In the genomic region with DNA sequence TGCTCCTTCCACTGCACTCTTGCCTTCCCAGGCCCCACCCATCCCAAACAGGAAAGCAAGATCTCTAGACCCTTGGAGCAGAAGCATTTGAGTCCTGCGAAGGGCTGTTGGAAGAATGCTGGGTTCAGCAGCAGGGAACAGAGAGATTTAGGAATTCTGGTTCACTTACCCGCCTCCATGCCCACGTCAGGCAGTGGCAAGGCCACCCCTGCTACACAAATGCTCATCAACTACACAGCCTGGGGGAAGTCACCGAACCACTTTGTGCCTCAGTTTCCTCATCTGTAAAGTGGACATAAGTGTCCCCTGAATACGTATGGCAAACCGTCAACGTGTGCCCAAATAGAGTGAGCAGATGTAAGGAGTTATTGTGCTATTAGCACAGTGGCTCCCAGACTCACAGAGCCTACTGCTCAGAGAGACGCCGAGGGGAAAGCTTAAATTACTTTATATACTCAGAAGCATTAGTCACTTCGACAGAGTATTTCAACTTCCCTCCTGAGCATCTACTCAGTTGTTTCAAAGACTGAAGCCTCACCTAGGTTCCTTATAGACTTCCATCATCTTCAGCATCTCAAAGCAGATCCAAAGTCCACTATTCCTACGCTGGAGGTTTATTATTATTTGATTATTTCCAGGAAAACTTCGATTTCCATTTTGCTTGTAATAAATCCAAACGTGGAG, we compare ENCODE assay signal across 8 cellular contexts. TPM values are rescaled to one million over a fixed set of nuclear protein-coding genes. Genes with fewer than 3 reads are reported as not detected.
A peak's percentile ranks its signal among the peaks of the same experiment; 100 is the strongest.
DNase-seq lines count a peak whose midpoint lies in the region; ATAC-seq, FAIRE-seq and TF ChIP-seq lines count a peak whose summit lies in the region.

No MANE protein-coding gene starts in this region.

- peak overlapping the region; percentile 94 for H3K18ac ChIP-seq in mesendoderm (ENCODE audit: low read length)

- CTCF ChIA-PET in K562 (lab: Yijun Ruan, JAX; ENCODE audit: low intra/inter-chr PET ratio), result no interaction called here

- H2AFZ ChIP-seq in K562 (ENCODE audit: low read depth, low read length), result no peak overlapping the region

- H3K4me2 ChIP-seq in K562 (ENCODE audit: insufficient read depth, low read length) (no peak overlapping the region), mesendoderm (ENCODE audit: low read length) (peak overlapping the region; percentile 71)

- H2BK15ac ChIP-seq in mesendoderm (replicated peaks; ENCODE audit: low read depth), result no peak overlapping the region

- H2BK120ac ChIP-seq in mesendoderm (ENCODE audit: low read depth, low read length), result no peak overlapping the region

- 13% methylated on average over 13 of the region's 13 CpGs for WGBS in K562 (ENCODE audit: insufficient coverage, low coverage, missing lambda C conversion rate)
- no CpG with 5 or more reads among the region's 13 CpGs for WGBS in mesendoderm (ENCODE audit: extremely low coverage, insufficient coverage, low lambda C conversion rate)

- DNase-seq in AG08396 (ENCODE audit: low spot score) (peak; percentile 26), HL-60 (ENCODE audit: low read depth in 1 of 2, low spot score in 1 of 2) (no peak), K562 (ENCODE audit: extremely low read depth in 1 of 4, low spot score in 3 of 4) (no peak), mesendoderm (no peak), ureter (ENCODE audit: low spot score) (no peak), anterior cingulate cortex (lab: John Stamatoyannopoulos, UW) (no peak)

- H4K8ac ChIP-seq in mesendoderm (ENCODE audit: low read depth, low read length), result no peak overlapping the region

- H4K20me1 ChIP-seq in K562 (replicated peaks; ENCODE audit: control insufficient read depth, insufficient read depth, low read length), result no peaks in the 10 kb centered on the region

- H4K5ac ChIP-seq in mesendoderm (ENCODE audit: low read length), result no peak overlapping the region

- H3K9ac ChIP-seq in K562 (ENCODE audit: insufficient read depth in 1 of 2, low read depth in 2 of 2, low read length in 2 of 2), result no peak overlapping the region
- H3K9ac ChIP-seq in mesendoderm (ENCODE audit: low read length), result peak overlapping the region; percentile 66

- TF ChIP-seq EP300 in K562 (IDR thresholded peaks at IDR 0.05; ENCODE audit: low read length), result no peak

- H3K23ac ChIP-seq in mesendoderm (ENCODE audit: low read length), result no peak overlapping the region

- no peak for TF ChIP-seq RAD21 in K562 (CRISPR knock-in tag; conservative IDR thresholded peaks at IDR 0.05 in 1 of 2, IDR thresholded peaks at IDR 0.05 in 1 of 2)

- no peak for TF ChIP-seq POLR2A in K562 (conservative IDR thresholded peaks at IDR 0.05)

- in situ Hi-C loops in K562 (cut with MboI), result no loop called here

- BruUV-seq in K562 (replicated peaks; lab: Mats Ljungman, UMichigan), result no TSS peak

- H3K79me1 ChIP-seq in mesendoderm (ENCODE audit: low read length), result no peaks in the 10 kb centered on the region

- ATAC-seq in K562, result no peak
- no peak for ATAC-seq in HG03432 (IDR thresholded peaks at IDR 0.05; ENCODE audit: unreplicated experiment)
- no peak for ATAC-seq in GM18517 (IDR thresholded peaks at IDR 0.05; ENCODE audit: unreplicated experiment)

- peaks cover 0 to 11% of the 10 kb centered on the region in 2 experiments; a peak in 2 of 5 replicates for H3K4me1 ChIP-seq in K562 (replicated peaks in 1 of 2; ENCODE audit: control insufficient read depth in 2 of 2, insufficient read depth in 2 of 2, low read length in 2 of 2)
- no peaks in the 10 kb centered on the region for H3K4me1 ChIP-seq in mesendoderm (ENCODE audit: control insufficient read depth, low read depth, low read length)

- TF ChIP-seq CTCF in HL-60 (IDR thresholded peaks at IDR 0.05; ENCODE audit: insufficient read depth, low read length) (no peak), K562 (IDR thresholded peaks at IDR 0.05 in 2 of 3, conservative IDR thresholded peaks at IDR 0.05 in 1 of 3; ENCODE audit: insufficient read depth in 2 of 3, low read depth in 1 of 3, low read length in 3 of 3) (no peak)

- peaks cover 20% of the 10 kb centered on the region for H3K27me3 ChIP-seq in HL-60 (ENCODE audit: insufficient read depth, poor library complexity, severe bottlenecking)
- H3K27me3 ChIP-seq in K562 (ENCODE audit: control insufficient read depth in 2 of 2, insufficient read depth in 2 of 2, low read length in 2 of 2), result peaks cover 41 to 52% of the 10 kb centered on the region in 2 experiments
- peaks cover 8% of the 10 kb centered on the region for H3K27me3 ChIP-seq in mesendoderm (ENCODE audit: insufficient read depth, low read length, poor library complexity)

- intact Hi-C loops in K562 (cut with micrococcal nuclease), result no loop called here

- H3K9me1 ChIP-seq in K562 (ENCODE audit: control insufficient read depth, insufficient read depth, low read length), result no peaks in the 10 kb centered on the region

- H3K9me3 ChIP-seq in K562 (replicated peaks; ENCODE audit: control insufficient read depth, insufficient read depth, low read depth, low read length), result no peaks in the 10 kb centered on the region

- H3K56ac ChIP-seq in mesendoderm (ENCODE audit: low read length), result peak overlapping the region; percentile 80

- H2BK5ac ChIP-seq in mesendoderm (ENCODE audit: low read length), result no peak overlapping the region

- H3K36me3 ChIP-seq in K562 (ENCODE audit: control insufficient read depth, insufficient read depth, low read length) (no peaks in the 10 kb centered on the region), mesendoderm (ENCODE audit: control insufficient read depth, insufficient read depth, low read length) (no peaks in the 10 kb centered on the region)

- H3K79me2 ChIP-seq in K562 (ENCODE audit: control insufficient read depth, insufficient read depth, low read length), result no peaks in the 10 kb centered on the region
- H3K79me2 ChIP-seq in mesendoderm (ENCODE audit: control insufficient read depth, insufficient read depth, low read length), result no peaks in the 10 kb centered on the region

- no peak for FAIRE-seq in K562 (lab: Jason Lieb, UNC)

- H3K27ac ChIP-seq in HL-60 (replicated peaks) (no peak overlapping the region), K562 (ENCODE audit: extremely low read depth, low read depth, low read length) (no peak overlapping the region), mesendoderm (ENCODE audit: low read depth, low read length) (no peak overlapping the region)

- H3K4me3 ChIP-seq in HL-60 (replicated peaks; ENCODE audit: insufficient read depth, low read length) (peak overlapping the region; percentile 17; the same call in 1 of the 2 replicates), K562 (no peak overlapping the region), mesendoderm (ENCODE audit: low read length) (peak overlapping the region; percentile 40)

- no peak overlapping the region for H3K4ac ChIP-seq in mesendoderm (ENCODE audit: low read depth, low read length)

- H2AK5ac ChIP-seq in mesendoderm (ENCODE audit: low read length), result no peak overlapping the region

- POLR2A ChIA-PET in K562 (lab: Yijun Ruan, JAX), result no interaction called here

RNA-seq across cellular contexts. Expression of a gene that starts 0.9 kb away (rescaled TPM):
- 1.4 and 2.3 TPM in 2 replicates for total RNA-seq in K562 (2011; cell fraction: chromatin; rRNA removed; ENCODE audit: low replicate concordance)
- 1.4 and 1.8 TPM in 2 replicates for total RNA-seq in K562 (2011; cell fraction: nucleolus; rRNA removed)
- 2.2 and 2.9 TPM in 2 replicates for total RNA-seq in K562 (2011; cell fraction: nucleoplasm; rRNA removed)
- total RNA-seq in K562 (2014; rRNA removed) (0.32 and 0.69 TPM in 2 replicates), K562 (2014; rRNA removed; fragmentation: Illumina TruSeq; extraction: Trizol) (0.25 and 0.57 TPM in 2 replicates), K562 (2015; rRNA removed; fragmentation: Illumina TruSeq; extraction: Trizol) (0.41 TPM in 1 of 2 replicates, not detected in the other), K562 (2021) (0.47 and 0.54 TPM in 2 replicates), ureter (9.4 TPM)
- polyA plus RNA-seq in K562 (2011; rRNA removed) (0.13 and 0.18 TPM in 2 replicates), K562 (2014; fragmentation: Illumina TruSeq; extraction: Trizol) (0.30 and 0.43 TPM in 2 replicates), K562 (2014; fragmentation: Nextera tagmentation; extraction: Ambion mirVana) (under 1 TPM; 0.18 to 0.41 TPM), K562 (2014; rRNA removed) (0.23 and 0.31 TPM in 2 replicates)
- polyA plus RNA-seq in K562 (2011; cell fraction: cytosol; rRNA removed), result 0.63 TPM in 1 of 2 replicates, not detected in the other
- 0.93 and 1.7 TPM in 2 replicates for polyA plus RNA-seq in K562 (2011; cell fraction: nucleus; rRNA removed)
- 0.15 and 0.30 TPM in 2 replicates for polyA plus RNA-seq in K562 (2012)
- polyA minus RNA-seq in K562 (2011; rRNA and poly(A)+ RNA removed), result 1.1 TPM in 1 of 2 replicates, not detected in the other
- polyA minus RNA-seq in K562 (2011; cell fraction: cytosol; rRNA and poly(A)+ RNA removed), result not detected in 2 replicates
- polyA minus RNA-seq in K562 (2011; cell fraction: nucleus; rRNA and poly(A)+ RNA removed), result 0.67 and 1.8 TPM in 2 replicates
- polyA plus RNA-seq in mesendoderm (2013, experiment 1 of 2), result 9.4 TPM
- 10.7 TPM for polyA plus RNA-seq in mesendoderm (2013, experiment 2 of 2)

RNA-seq across cellular contexts. Expression of a gene that starts 34.4 kb away (rescaled TPM):
- total RNA-seq in K562 (2011; cell fraction: chromatin; rRNA removed; ENCODE audit: low replicate concordance), result 2.6 and 5.9 TPM in 2 replicates
- 3.8 and 4.2 TPM in 2 replicates for total RNA-seq in K562 (2011; cell fraction: nucleolus; rRNA removed)
- total RNA-seq in K562 (2011; cell fraction: nucleoplasm; rRNA removed), result 5.6 and 8.0 TPM in 2 replicates
- total RNA-seq in K562 (2014; rRNA removed) (35.8 and 37.8 TPM in 2 replicates), K562 (2014; rRNA removed; fragmentation: Illumina TruSeq; extraction: Trizol) (43.3 and 44.1 TPM in 2 replicates), K562 (2015; rRNA removed; fragmentation: Illumina TruSeq; extraction: Trizol) (41.7 and 41.9 TPM in 2 replicates), K562 (2021) (26.9 and 28.4 TPM in 2 replicates), ureter (18.6 TPM)
- polyA plus RNA-seq in K562 (2011; rRNA removed) (24.8 and 36.5 TPM in 2 replicates), K562 (2014; fragmentation: Illumina TruSeq; extraction: Trizol) (35.4 and 38.4 TPM in 2 replicates), K562 (2014; fragmentation: Nextera tagmentation; extraction: Ambion mirVana) (100 to 1,000 TPM; 100 to 108 TPM), K562 (2014; rRNA removed) (35.4 and 42.8 TPM in 2 replicates)
- polyA plus RNA-seq in K562 (2011; cell fraction: cytosol; rRNA removed), result 11.2 and 18.5 TPM in 2 replicates
- 6.4 and 8.9 TPM in 2 replicates for polyA plus RNA-seq in K562 (2011; cell fraction: nucleus; rRNA removed)
- polyA plus RNA-seq in K562 (2012), result 24.3 and 37.1 TPM in 2 replicates
- 24.8 and 30.8 TPM in 2 replicates for polyA minus RNA-seq in K562 (2011; rRNA and poly(A)+ RNA removed)
- 6.6 and 12.8 TPM in 2 replicates for polyA minus RNA-seq in K562 (2011; cell fraction: cytosol; rRNA and poly(A)+ RNA removed)
- polyA minus RNA-seq in K562 (2011; cell fraction: nucleus; rRNA and poly(A)+ RNA removed), result 1.6 and 3.2 TPM in 2 replicates
- polyA plus RNA-seq in mesendoderm (2013, experiment 1 of 2), result 36.6 TPM
- polyA plus RNA-seq in mesendoderm (2013, experiment 2 of 2), result 38.9 TPM

RNA-seq across cellular contexts. Expression of a gene that starts 59.8 kb away (rescaled TPM):
- total RNA-seq in K562 (2011; cell fraction: chromatin; rRNA removed; ENCODE audit: low replicate concordance), result 46.2 and 54.6 TPM in 2 replicates
- 35.3 and 48.2 TPM in 2 replicates for total RNA-seq in K562 (2011; cell fraction: nucleolus; rRNA removed)
- 49.2 and 71.3 TPM in 2 replicates for total RNA-seq in K562 (2011; cell fraction: nucleoplasm; rRNA removed)
- total RNA-seq in K562 (2014; rRNA removed) (15.9 and 18.4 TPM in 2 replicates), K562 (2014; rRNA removed; fragmentation: Illumina TruSeq; extraction: Trizol) (30.3 and 33.7 TPM in 2 replicates), K562 (2015; rRNA removed; fragmentation: Illumina TruSeq; extraction: Trizol) (13.6 and 22.1 TPM in 2 replicates), K562 (2021) (22.9 and 27.0 TPM in 2 replicates), ureter (28.1 TPM)
- polyA plus RNA-seq in K562 (2011; rRNA removed) (21.4 and 27.0 TPM in 2 replicates), K562 (2014; fragmentation: Illumina TruSeq; extraction: Trizol) (23.2 and 33.9 TPM in 2 replicates), K562 (2014; fragmentation: Nextera tagmentation; extraction: Ambion mirVana) (10 to 100 TPM; 49.9 to 52.0 TPM), K562 (2014; rRNA removed) (21.8 and 29.6 TPM in 2 replicates)
- polyA plus RNA-seq in K562 (2011; cell fraction: cytosol; rRNA removed), result 13.7 and 19.6 TPM in 2 replicates
- 18.6 and 24.1 TPM in 2 replicates for polyA plus RNA-seq in K562 (2011; cell fraction: nucleus; rRNA removed)
- 28.6 and 37.1 TPM in 2 replicates for polyA plus RNA-seq in K562 (2012)
- polyA minus RNA-seq in K562 (2011; rRNA and poly(A)+ RNA removed), result 13.9 and 15.5 TPM in 2 replicates
- polyA minus RNA-seq in K562 (2011; cell fraction: cytosol; rRNA and poly(A)+ RNA removed), result 4.8 and 6.3 TPM in 2 replicates
- polyA minus RNA-seq in K562 (2011; cell fraction: nucleus; rRNA and poly(A)+ RNA removed), result 25.8 and 31.9 TPM in 2 replicates
- 8.8 TPM for polyA plus RNA-seq in mesendoderm (2013, experiment 1 of 2)
- 9.7 TPM for polyA plus RNA-seq in mesendoderm (2013, experiment 2 of 2)
